In the genomic region with DNA sequence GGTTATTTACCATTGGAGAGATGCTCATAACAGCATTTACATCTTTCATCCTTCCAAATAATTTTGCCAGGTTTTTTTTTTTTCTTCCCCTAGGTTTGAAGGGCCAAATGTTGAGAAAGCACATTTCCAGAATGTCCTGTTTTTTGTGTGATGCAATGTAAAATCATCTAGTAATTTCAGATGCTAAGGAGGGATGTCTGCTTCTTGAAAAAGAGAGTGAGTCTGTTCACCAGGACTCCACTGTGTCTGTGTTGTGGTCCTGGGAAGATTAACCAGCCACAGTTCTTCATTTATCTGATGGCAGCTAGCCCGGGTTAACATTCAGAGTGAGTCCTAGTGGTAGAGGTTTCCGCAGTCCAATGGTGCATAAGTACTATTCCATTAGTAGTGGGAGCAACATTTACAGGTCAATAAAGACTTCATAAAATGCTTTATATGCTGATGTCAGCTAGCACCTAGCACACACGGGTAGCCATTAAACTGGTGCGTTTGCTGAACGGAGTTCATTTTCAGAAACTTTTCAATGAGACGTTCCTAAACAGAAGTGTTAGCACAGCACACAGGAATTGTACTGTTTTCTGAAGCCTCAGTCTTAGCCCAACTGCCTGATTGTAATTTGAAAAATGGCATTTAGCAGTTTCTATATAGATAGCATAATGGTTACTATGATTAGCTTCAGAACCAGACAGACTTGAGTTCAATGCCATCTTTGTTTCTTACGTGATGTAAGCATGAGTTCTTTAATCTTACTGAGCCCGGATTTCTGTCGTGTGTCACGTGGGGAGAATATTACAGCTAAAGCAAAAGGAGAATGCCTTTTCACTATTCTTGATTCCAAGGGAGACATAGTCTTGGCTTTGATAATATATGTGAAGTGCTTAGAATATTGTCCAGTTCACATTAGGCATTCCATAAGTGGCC, we compare ENCODE assay signal across 20 cellular contexts.
"Had no signal": no experiment of that assay in that cellular context is flagged by ENCODE, and none has a peak within 500 bp of the region (broad histone marks: within the 10 kb centered on the region; RNA-seq: fewer than 3 reads in every experiment).

No MANE protein-coding gene starts in this region.

- H3K9me3 ChIP-seq: left ventricle myocardium inferior, ovary, right atrium auricular region, right lobe of liver, suprapubic skin, thoracic aorta, tibial artery, upper lobe of right lung had no signal

- H3K4me3 ChIP-seq: left ventricle myocardium inferior, lung, ovary, right atrium auricular region, right lobe of liver, suprapubic skin, thoracic aorta, tibial artery, upper lobe of right lung had no signal

- ATAC-seq: naive thymus-derived CD4-positive, alpha-beta T cell; natural killer cell treated with Interleukin-12 subunit alpha and Interleukin-12 subunit beta and Interleukin-15 and Interleukin-18, amount 100 ng/mL, for 72 hours; right lobe of liver; stimulated activated effector memory CD8-positive, alpha-beta T cell treated with anti-CD3 and anti-CD28 coated beads, Interleukin-12 subunit alpha, Interleukin-12 subunit beta, amount 100 ng/mL, for 72 hours; upper lobe of right lung had no signal

- H3K4me1 ChIP-seq: left ventricle myocardium inferior, right atrium auricular region, right lobe of liver, suprapubic skin, tibial artery, upper lobe of right lung had no signal

- DNase-seq: islet precursor cell; left ventricle myocardium inferior; mesendoderm; naive thymus-derived CD4-positive, alpha-beta T cell; ovary; right lobe of liver; stimulated activated CD4-positive, alpha-beta T cell treated with anti-CD3 and anti-CD28 coated beads, Interleukin-12 subunit alpha, Interleukin-12 subunit beta, amount 100 ng/mL, for 4 hours; stimulated activated CD4-positive, alpha-beta T cell treated with anti-CD3 and anti-CD28 coated beads, Interleukin-15, amount 100 ng/mL, for 24 hours; stimulated activated CD4-positive, alpha-beta T cell treated with anti-CD3 and anti-CD28 coated beads, Interleukin-2, amount 100 ng/mL, for 24 hours; stimulated activated CD4-positive, alpha-beta T cell treated with anti-CD3 and anti-CD28 coated beads, Interleukin-4, amount 100 ng/mL, for 24 hours; stimulated activated naive CD4-positive, alpha-beta T cell; tibial artery; trophoblast cell; upper lobe of right lung had no signal

- H3K27ac ChIP-seq: left ventricle myocardium inferior, ovary, right atrium auricular region, right lobe of liver, suprapubic skin, thoracic aorta, tibial artery, upper lobe of right lung had no signal

- H3K27me3 ChIP-seq: ovary, right atrium auricular region, right lobe of liver, suprapubic skin, tibial artery, upper lobe of right lung had no signal

- H3K36me3 ChIP-seq: left ventricle myocardium inferior, ovary, right atrium auricular region, right lobe of liver, suprapubic skin, thoracic aorta, tibial artery, upper lobe of right lung had no signal
